ENCODE assay signal across 21 cellular contexts in genomic region chr5:43061352-43061751, GRCh38. TPM values are rescaled to one million over a fixed set of nuclear protein-coding genes. Genes with fewer than 3 reads are reported as not detected.
DNase-seq lines count a peak whose midpoint lies in the region; FAIRE-seq and TF ChIP-seq lines count a peak whose summit lies in the region.
"Had no signal": no experiment of that assay in that cellular context is flagged by ENCODE, and none has a peak within 500 bp of the region (broad histone marks: within the 10 kb centered on the region; RNA-seq: fewer than 3 reads in every experiment).

No MANE protein-coding gene starts in this region.

- FAIRE-seq in astrocyte (lab: Jason Lieb, UNC): no peak
- FAIRE-seq: H1 had no signal

- H3K9ac ChIP-seq in astrocyte (ENCODE audit: low read length): no peak overlapping the region

- intact Hi-C loops in left ventricle myocardium inferior (cut with micrococcal nuclease): no loop called here

- no peak overlapping the region for H3K4me3 Mint-ChIP-seq in astrocyte (ENCODE audit: unreplicated experiment)
- no peak overlapping the region for H3K4me3 Mint-ChIP-seq in mesothelial cell of epicardium
- H3K4me3 Mint-ChIP-seq: activated naive CD8-positive, alpha-beta T cell treated with anti-CD3 and anti-CD28 coated beads, Interleukin-2, amount 10 ng/mL, durations not matched to agents 7 days and 5 days; activated T-cell treated with anti-CD3 and anti-CD28 coated beads, Interleukin-2, amount 50 U/mL, for 72 hours had no signal

- H3K4me3 ChIP-seq in AG10803 (ENCODE audit: low read length) (no peak overlapping the region), astrocyte (ENCODE audit: insufficient read depth, low read depth, low read length) (no peak overlapping the region), left ventricle myocardium inferior (no peak overlapping the region)
- H3K4me3 ChIP-seq: breast epithelium, sigmoid colon, tibial artery had no signal

- TF ChIP-seq CTCF in AG10803 (conservative IDR thresholded peaks at IDR 0.05; ENCODE audit: low read length) (no peak), astrocyte (IDR thresholded peaks at IDR 0.05; ENCODE audit: insufficient read depth, low read depth, low read length) (no peak), mesothelial cell of epicardium (IDR thresholded peaks at IDR 0.05; ENCODE audit: unreplicated experiment) (no peak), left ventricle myocardium inferior (IDR thresholded peaks at IDR 0.05; ENCODE audit: borderline replicate concordance) (no peak)

- H3K4me2 ChIP-seq in astrocyte (ENCODE audit: low read length): no peak overlapping the region

- H3K9me3 Mint-ChIP-seq in astrocyte (ENCODE audit: unreplicated experiment) (peaks cover 1% of the 10 kb centered on the region), mesothelial cell of epicardium (peaks cover 3% of the 10 kb centered on the region)

- H3K9me3 ChIP-seq in astrocyte (ENCODE audit: insufficient read depth, low read depth, low read length) (no peaks in the 10 kb centered on the region), left ventricle myocardium inferior (replicated peaks) (peaks cover 13% of the 10 kb centered on the region)
- H3K9me3 ChIP-seq: breast epithelium, sigmoid colon, tibial artery had no signal

- H4K20me1 ChIP-seq in astrocyte (ENCODE audit: insufficient read depth, low read length): peaks cover 7% of the 10 kb centered on the region

- no peak overlapping the region for H2AFZ ChIP-seq in astrocyte (ENCODE audit: low read depth, low read length)

- H3K27me3 ChIP-seq in astrocyte (ENCODE audit: insufficient read depth, low read length) (no peaks in the 10 kb centered on the region), left ventricle myocardium inferior (ENCODE audit: low read depth) (no peaks in the 10 kb centered on the region)
- H3K27me3 ChIP-seq: breast epithelium, sigmoid colon, tibial artery had no signal

- no peak overlapping the region for H3K27ac ChIP-seq in astrocyte (ENCODE audit: low read depth, low read length)
- no peak overlapping the region for H3K27ac ChIP-seq in left ventricle myocardium inferior (replicated peaks)
- H3K27ac ChIP-seq: breast epithelium, sigmoid colon, tibial artery had no signal

- peak; percentile 79 for DNase-seq in AG10803 (ENCODE audit: low read depth)
- DNase-seq in GM03348 (ENCODE audit: low spot score): peak; percentile 43
- DNase-seq in astrocyte (ENCODE audit: low read depth): peak; percentile 53
- DNase-seq in mesothelial cell of epicardium (ENCODE audit: low spot score in 2 of 2, unreplicated experiment in 2 of 2): no peak
- DNase-seq in NOMO-1 (lab: John Stamatoyannopoulos, UW; ENCODE audit: unreplicated experiment in 2 of 2): no peak
- no peak for DNase-seq in GM19240 (ENCODE audit: insufficient read length, low spot score)
- DNase-seq in left ventricle myocardium inferior: no peak
- DNase-seq in retina: no peak
- DNase-seq: activated naive CD8-positive, alpha-beta T cell treated with anti-CD3 and anti-CD28 coated beads, Interleukin-2, amount 10 ng/mL, durations not matched to agents 7 days and 5 days; activated T-cell treated with anti-CD3 and anti-CD28 coated beads, Interleukin-2, amount 50 U/mL, for 72 hours; COR-L47; NCI-H1436 treated with DMSO at 0.1 percent for 48 hours; NCI-H69; nucleus accumbens; SIG-M5; sigmoid colon; stimulated activated naive CD8-positive, alpha-beta T cell treated with anti-CD3 and anti-CD28 coated beads, Interleukin-15, Interleukin-2, amounts not matched to agents 100 U/mL and 50 U/mL, for 24 hours; T-helper 1 cell; tibial artery had no signal

- H3K36me3 ChIP-seq in astrocyte (ENCODE audit: insufficient read depth, low read length) (no peaks in the 10 kb centered on the region), left ventricle myocardium inferior (no peaks in the 10 kb centered on the region)
- H3K36me3 ChIP-seq: breast epithelium, sigmoid colon, tibial artery had no signal

- H3K4me1 ChIP-seq in astrocyte (ENCODE audit: insufficient read depth, low read length) (peaks cover 16% of the 10 kb centered on the region), left ventricle myocardium inferior (peaks cover 17% of the 10 kb centered on the region)
- H3K4me1 ChIP-seq: breast epithelium had no signal

- peaks cover 64% of the 10 kb centered on the region for H3K79me2 ChIP-seq in astrocyte (ENCODE audit: insufficient read depth, low read length)

- H3K36me3 Mint-ChIP-seq in astrocyte (ENCODE audit: low read depth, unreplicated experiment) (peaks cover 3% of the 10 kb centered on the region), mesothelial cell of epicardium (peaks cover 4% of the 10 kb centered on the region)

- H3K27me3 Mint-ChIP-seq in astrocyte (ENCODE audit: low read depth, unreplicated experiment): no peaks in the 10 kb centered on the region
- no peaks in the 10 kb centered on the region for H3K27me3 Mint-ChIP-seq in mesothelial cell of epicardium (ENCODE audit: low read depth)
- H3K27me3 Mint-ChIP-seq: activated naive CD8-positive, alpha-beta T cell treated with anti-CD3 and anti-CD28 coated beads, Interleukin-2, amount 10 ng/mL, durations not matched to agents 7 days and 5 days had no signal

- H3K4me1 Mint-ChIP-seq in astrocyte (ENCODE audit: low read depth, unreplicated experiment): peaks cover 31% of the 10 kb centered on the region
- H3K4me1 Mint-ChIP-seq in mesothelial cell of epicardium: peaks cover 21% of the 10 kb centered on the region

- H3K27ac Mint-ChIP-seq in astrocyte (ENCODE audit: unreplicated experiment): no peak overlapping the region
- H3K27ac Mint-ChIP-seq in mesothelial cell of epicardium: peak overlapping the region; percentile 26
- H3K27ac Mint-ChIP-seq: activated naive CD8-positive, alpha-beta T cell treated with anti-CD3 and anti-CD28 coated beads, Interleukin-2, amount 10 ng/mL, durations not matched to agents 7 days and 5 days; activated T-cell treated with anti-CD3 and anti-CD28 coated beads, Interleukin-2, amount 50 U/mL, for 72 hours had no signal

RNA-seq across cellular contexts. Expression of gene ANXA2R, which starts 21.2 kb away (rescaled TPM):
- total RNA-seq in astrocyte (0.50 and 0.77 TPM in 2 replicates), mesothelial cell of epicardium (1.4 to 1.9 TPM (median 1.7 TPM) in 3 replicates), left ventricle myocardium inferior (0.82 TPM)

RNA-seq across cellular contexts. Expression of gene ZNF131, which starts 59.4 kb away (rescaled TPM):
- total RNA-seq in astrocyte: 25.7 and 28.7 TPM in 2 replicates
- 44.3 to 55.5 TPM (median 51.9 TPM) in 3 replicates for total RNA-seq in mesothelial cell of epicardium
- total RNA-seq in left ventricle myocardium inferior: 15.0 TPM

Comparison
In these comparisons a context has a peak if more than half of its experiments do, and no peak if none do; other contexts are left out.
1. DNase-seq: peak in AG10803 (single experiment), GM03348 (single experiment) and astrocyte (single experiment); none in mesothelial cell of epicardium (0 of 2), NOMO-1 (0 of 2), GM19240 (single experiment), left ventricle myocardium inferior (single experiment) and retina (single experiment).